ENCODE assay signal across 6 cellular contexts in the genomic region with DNA sequence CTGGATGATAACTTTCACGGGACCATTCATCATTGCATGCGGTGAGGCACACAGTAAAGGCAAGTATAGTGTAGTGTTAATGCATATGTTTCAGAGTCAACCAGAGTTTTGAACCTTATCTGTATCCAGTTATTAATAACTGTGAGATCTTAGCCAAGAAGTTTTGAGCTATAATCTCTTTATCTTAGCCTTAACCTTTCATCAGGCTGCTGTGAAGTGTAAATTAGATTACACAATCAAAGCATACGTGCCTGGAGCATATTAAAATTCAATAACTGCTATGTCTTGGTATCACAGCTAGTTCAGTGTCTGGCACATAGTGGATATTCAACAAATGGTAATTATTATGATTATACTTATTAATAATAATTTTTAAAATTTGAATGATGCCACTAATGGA.
"Had no signal": no experiment of that assay in that cellular context is flagged by ENCODE, and none has a peak within 500 bp of the region (broad histone marks: within the 10 kb centered on the region; RNA-seq: fewer than 3 reads in every experiment).

No MANE protein-coding gene starts in this region.

- H3K9me3 ChIP-seq: HAP-1 had no signal

- DNase-seq: GOT3, H7, IMR-90, KG1 had no signal

- H3K4me3 ChIP-seq: HAP-1, K562 had no signal

- ATAC-seq: K562 had no signal

- H3K36me3 ChIP-seq: HAP-1 had no signal
